10 cellular contexts compared by ENCODE assay signal in genomic region chr2:86224645-86225355, GRCh38. TPM values are rescaled to one million over a fixed set of nuclear protein-coding genes. Genes with fewer than 3 reads are reported as not detected.
DNase-seq lines count a peak whose midpoint lies in the region; ATAC-seq, FAIRE-seq and TF ChIP-seq lines count a peak whose summit lies in the region.
"Had no signal": no experiment of that assay in that cellular context is flagged by ENCODE, and none has a peak within 500 bp of the region (broad histone marks: within the 10 kb centered on the region; RNA-seq: fewer than 3 reads in every experiment).

No MANE protein-coding gene starts in this region.

- intact Hi-C loops in HepG2 (cut with micrococcal nuclease; ENCODE audit: unreplicated experiment), result no loop called here
- intact Hi-C loops in right lobe of liver (cut with DNase I), result loop anchor here in 1 of 2 donors (5.0 kb wide), 1 partner anchor 143 kb away; no protein-coding TSS in a partner anchor
- intact Hi-C loops in dorsolateral prefrontal cortex (cut with DNase I), result loop anchor here (2.0 to 10.0 kb wide), 3 partner anchors 26 to 140 kb away; partner anchors contain the start of gene MRPL35 (in 1 of the 2)
- intact Hi-C loops in aorta (cut with DNase I), result loop anchor here (5.0 to 10.0 kb wide), 2 partner anchors 73 to 340 kb away; partner anchors contain the start of gene CHMP3 (in 1 of the 2)

- in situ Hi-C loops in HepG2 (cut with HindIII; ENCODE audit: extremely low pct_ligation_motif_present, low pct_unique_long_range_greater_than_20kb), result loop anchor here (5.0 kb wide), 1 partner anchor 148 kb away; no protein-coding TSS in a partner anchor

- POLR2A ChIA-PET in HepG2 (lab: Yijun Ruan, JAX), result no interaction called here

- no peak for FAIRE-seq in HepG2 (lab: Jason Lieb, UNC)

- H3K4me3 ChIP-seq in HepG2 (replicated peaks in 1 of 3; ENCODE audit: insufficient read depth in 1 of 3, low read depth in 2 of 3, low read length in 3 of 3), result no peak overlapping the region
- H3K4me3 ChIP-seq in right lobe of liver, result no peak overlapping the region
- H3K4me3 ChIP-seq in dorsolateral prefrontal cortex, result peak overlapping the region in 19 of 59 donors; percentile 1 to 39 (median 19)
- no peak overlapping the region for H3K4me3 ChIP-seq in neural cell (ENCODE audit: low read length)
- H3K4me3 ChIP-seq in aorta (ENCODE audit: low read length in 2 of 2), result no peak overlapping the region

- H3K36me3 ChIP-seq in HepG2 (replicated peaks in 1 of 2; ENCODE audit: control insufficient read depth in 1 of 2, insufficient read depth in 2 of 2, low read length in 2 of 2) (no peaks in the 10 kb centered on the region), right lobe of liver (no peaks in the 10 kb centered on the region), neural cell (ENCODE audit: insufficient read depth, low read length) (peaks cover 6% of the 10 kb centered on the region), aorta (ENCODE audit: control insufficient read depth in 1 of 2, insufficient read depth in 2 of 2, low read length in 1 of 2) (no peaks in the 10 kb centered on the region)

- H3K27me3 ChIP-seq in HepG2 (ENCODE audit: control insufficient read depth in 1 of 2, insufficient read depth in 2 of 2, low read length in 2 of 2), result peaks cover 4 to 20% of the 10 kb centered on the region in 2 experiments; a peak in 2 of 5 replicates
- H3K27me3 ChIP-seq in right lobe of liver, result no peaks in the 10 kb centered on the region
- no peaks in the 10 kb centered on the region for H3K27me3 ChIP-seq in dorsolateral prefrontal cortex
- no peaks in the 10 kb centered on the region for H3K27me3 ChIP-seq in neural cell (ENCODE audit: insufficient read depth, low read depth, low read length)
- H3K27me3 ChIP-seq in aorta (ENCODE audit: control insufficient read depth in 1 of 2, insufficient read depth in 2 of 2, low read length in 1 of 2), result no peaks in the 10 kb centered on the region

- H3K9me2 ChIP-seq in neural cell (ENCODE audit: insufficient read depth, low read length), result no peaks in the 10 kb centered on the region

- TF ChIP-seq CTCF in HepG2 (CRISPR knock-in tag; IDR thresholded peaks at IDR 0.05) (peak; percentile 13; the same call in 1 of the 2 replicates), right lobe of liver (IDR thresholded peaks at IDR 0.05) (no peak), dorsolateral prefrontal cortex (IDR thresholded peaks at IDR 0.05 in 54 of 56, conservative IDR thresholded peaks at IDR 0.05 in 2 of 56; ENCODE audit: low read depth in 1 of 56, partially characterized antibody in 56 of 56) (peak in 2 of 56 donors; percentile 12 to 18), neural cell (IDR thresholded peaks at IDR 0.05; ENCODE audit: poor library complexity, severe bottlenecking) (no peak)

- DNase-seq in HepG2 (ENCODE audit: low spot score) (no peak), right lobe of liver (no peak), dorsolateral prefrontal cortex (peak in 1 of 10 donors; percentile 41), aorta (peak in 1 of 2 donors; percentile 80), SHP77 treated with DMSO at 0.1 percent for 48 hours (lab: John Stamatoyannopoulos, UW) (no peak), DMS79 (lab: John Stamatoyannopoulos, UW) (no peak), T1000 (lab: John Stamatoyannopoulos, UW) (no peak)
- DNase-seq: HFFc6, NCI-H748 treated with DMSO at 0.1 percent for 48 hours had no signal

- H3K79me2 ChIP-seq in HepG2 (ENCODE audit: insufficient read depth, low read length) (no peaks in the 10 kb centered on the region), neural cell (replicated peaks; ENCODE audit: insufficient read depth, low read length) (no peaks in the 10 kb centered on the region)

- no peak for ATAC-seq in HepG2
- no peak for ATAC-seq in right lobe of liver
- ATAC-seq in aorta (ENCODE audit: low FRiP score), result no peak

- TF ChIP-seq EP300 in HepG2 (IDR thresholded peaks at IDR 0.05; ENCODE audit: low read depth in 2 of 2, low read length in 2 of 2), result no peak
- no peak for TF ChIP-seq EP300 in HepG2 (CRISPR knock-in tag; IDR thresholded peaks at IDR 0.05; ENCODE audit: borderline replicate concordance)
- no peak for TF ChIP-seq EP300 in neural cell (conservative IDR thresholded peaks at IDR 0.05; ENCODE audit: poor library complexity, severe bottlenecking)

- CTCF ChIA-PET in HepG2 (lab: Yijun Ruan, JAX; ENCODE audit: low intra/inter-chr PET ratio, low total read pairs), result no interaction called here

- peaks cover 7% of the 10 kb centered on the region for H3F3A ChIP-seq in neural cell (ENCODE audit: insufficient read depth, low read length, poor library complexity, severe bottlenecking)

- H2AFZ ChIP-seq in HepG2 (ENCODE audit: low read length) (no peak overlapping the region), neural cell (ENCODE audit: low read depth, low read length) (no peak overlapping the region)

- H3K9me3 ChIP-seq in HepG2 (ENCODE audit: low read length) (no peaks in the 10 kb centered on the region), right lobe of liver (no peaks in the 10 kb centered on the region), neural cell (ENCODE audit: low read length) (no peaks in the 10 kb centered on the region), aorta (ENCODE audit: control insufficient read depth, low read length) (no peaks in the 10 kb centered on the region)

- H3K4me2 ChIP-seq in HepG2 (ENCODE audit: low read depth, low read length), result no peak overlapping the region
- H3K4me2 ChIP-seq in neural cell (ENCODE audit: low read length), result no peak overlapping the region

- TF ChIP-seq POLR2A in HepG2 (IDR thresholded peaks at IDR 0.05; ENCODE audit: insufficient read depth in 1 of 2, low read depth in 2 of 2, low read length in 2 of 2) (no peak), right lobe of liver (IDR thresholded peaks at IDR 0.05) (no peak)

- H3K9ac ChIP-seq in HepG2 (ENCODE audit: insufficient read depth, low read depth, low read length) (no peak overlapping the region), neural cell (ENCODE audit: low read length) (peak overlapping the region; percentile 51)

- 45% methylated on average over 6 of the region's 9 CpGs for WGBS in HepG2 (ENCODE audit: low lambda C conversion rate)
- WGBS in right lobe of liver (ENCODE audit: insufficient coverage, low coverage, low lambda C conversion rate, missing lambda C conversion rate), result 100% methylated on average over 2 of the region's 9 CpGs
- WGBS in aorta, 2 donors, result 54 to 58% methylated on average over 9 of the region's 9 CpGs

- no peak for TF ChIP-seq RAD21 in HepG2 (CRISPR knock-in tag; IDR thresholded peaks at IDR 0.05)
- no peak for TF ChIP-seq RAD21 in neural cell (conservative IDR thresholded peaks at IDR 0.05)

- no TSS peak for BruUV-seq in HepG2 (replicated peaks; lab: Mats Ljungman, UMichigan)

- H3K4me1 ChIP-seq in HepG2 (ENCODE audit: insufficient read depth, low read length) (peaks cover 30% of the 10 kb centered on the region), right lobe of liver (no peaks in the 10 kb centered on the region), aorta (ENCODE audit: control insufficient read depth in 1 of 2, insufficient read depth in 2 of 2, low read length in 2 of 2) (peaks cover 1 to 3% of the 10 kb centered on the region in 2 donors)

- H4K20me1 ChIP-seq in HepG2 (ENCODE audit: insufficient read depth, low read length) (no peaks in the 10 kb centered on the region), neural cell (ENCODE audit: insufficient read depth) (no peaks in the 10 kb centered on the region)

- H3K27ac ChIP-seq in HepG2 (ENCODE audit: extremely low read length, insufficient read depth, low read length) (no peak overlapping the region), right lobe of liver (peak overlapping the region in 1 of 3 donors; percentile 10), dorsolateral prefrontal cortex (peak overlapping the region in 57 of 59 donors; percentile 65 to 95 (median 85)), neural cell (ENCODE audit: low read length) (peak overlapping the region; percentile 73), aorta (ENCODE audit: low read depth in 1 of 2, low read length in 2 of 2) (peak overlapping the region; percentile 93 to 95)

RNA-seq across cellular contexts. Expression of gene MRPL35, which starts 25.5 kb away (rescaled TPM):
- 97.1 and 152 TPM in 2 replicates for total RNA-seq in HepG2 (2016; rRNA removed; fragmentation: Illumina TruSeq; extraction: Trizol)
- 25.4 and 27.6 TPM in 2 replicates for total RNA-seq in HepG2 (2016; cell fraction: cytosol; rRNA removed; fragmentation: Illumina TruSeq; extraction: Trizol; ENCODE audit: low read depth)
- 97.8 and 161 TPM in 2 replicates for total RNA-seq in HepG2 (2016; cell fraction: insoluble cytoplasmic fraction; rRNA removed; fragmentation: Illumina TruSeq; extraction: Trizol)
- 21.6 and 28.9 TPM in 2 replicates for total RNA-seq in HepG2 (2016; cell fraction: membrane; rRNA removed; fragmentation: Illumina TruSeq; extraction: Trizol)
- total RNA-seq in HepG2 (2016; cell fraction: nucleus; rRNA removed; fragmentation: Illumina TruSeq; extraction: Trizol), result 35.9 and 40.2 TPM in 2 replicates
- 80.5 and 86.1 TPM in 2 replicates for polyA plus RNA-seq in HepG2 (2011; rRNA removed)
- 62.3 and 68.7 TPM in 2 replicates for polyA plus RNA-seq in HepG2 (2011; cell fraction: cytosol; rRNA removed)
- 40.2 and 46.3 TPM in 2 replicates for polyA plus RNA-seq in HepG2 (2011; cell fraction: nucleus; rRNA removed)
- polyA plus RNA-seq in HepG2 (2012), result 31.5 and 48.9 TPM in 2 replicates
- polyA plus RNA-seq in HepG2 (2016; cell fraction: cytosol; fragmentation: Illumina TruSeq; extraction: Trizol; ENCODE audit: low read depth), result 21.8 and 23.1 TPM in 2 replicates
- 148 and 150 TPM in 2 replicates for polyA plus RNA-seq in HepG2 (2016; cell fraction: insoluble cytoplasmic fraction; fragmentation: Illumina TruSeq; extraction: Trizol; ENCODE audit: low read depth)
- polyA plus RNA-seq in HepG2 (2016; cell fraction: membrane; fragmentation: Illumina TruSeq; extraction: Trizol; ENCODE audit: low read depth), result 17.2 and 19.6 TPM in 2 replicates
- 55.3 and 64.5 TPM in 2 replicates for polyA plus RNA-seq in HepG2 (2016; cell fraction: nucleus; fragmentation: Illumina TruSeq; extraction: Trizol; ENCODE audit: insufficient read depth, low read depth)
- polyA minus RNA-seq in HepG2 (2011; rRNA and poly(A)+ RNA removed; ENCODE audit: low replicate concordance), result 143 and 152 TPM in 2 replicates
- polyA minus RNA-seq in HepG2 (2011; cell fraction: cytosol; rRNA and poly(A)+ RNA removed), result 21.9 and 30.4 TPM in 2 replicates
- polyA minus RNA-seq in HepG2 (2011; cell fraction: nucleus; rRNA and poly(A)+ RNA removed), result 27.9 and 35.1 TPM in 2 replicates
- 10 to 100 TPM; 21.1 to 42.2 (median 24.1) TPM for total RNA-seq in right lobe of liver
- total RNA-seq in dorsolateral prefrontal cortex, result 10 to 100 TPM; 30.4 to 72.1 (median 52.3) TPM
- polyA plus RNA-seq in neural cell, result 51.1 and 51.5 TPM in 2 replicates
- polyA minus RNA-seq in neural cell, result 42.3 and 47.5 TPM in 2 replicates
- total RNA-seq in aorta, result 10 to 100 TPM; 21.2 to 22.4 TPM
- 10 to 100 TPM; 12.6 to 39.2 TPM for polyA plus RNA-seq in aorta

RNA-seq across cellular contexts. Expression of gene IMMT, which starts 29.5 kb away (rescaled TPM):
- 119 and 174 TPM in 2 replicates for total RNA-seq in HepG2 (2016; rRNA removed; fragmentation: Illumina TruSeq; extraction: Trizol)
- total RNA-seq in HepG2 (2016; cell fraction: cytosol; rRNA removed; fragmentation: Illumina TruSeq; extraction: Trizol; ENCODE audit: low read depth), result 15.3 and 18.4 TPM in 2 replicates
- 120 and 173 TPM in 2 replicates for total RNA-seq in HepG2 (2016; cell fraction: insoluble cytoplasmic fraction; rRNA removed; fragmentation: Illumina TruSeq; extraction: Trizol)
- total RNA-seq in HepG2 (2016; cell fraction: membrane; rRNA removed; fragmentation: Illumina TruSeq; extraction: Trizol), result 33.8 and 38.5 TPM in 2 replicates
- 77.7 and 86.2 TPM in 2 replicates for total RNA-seq in HepG2 (2016; cell fraction: nucleus; rRNA removed; fragmentation: Illumina TruSeq; extraction: Trizol)
- 52.3 and 63.5 TPM in 2 replicates for polyA plus RNA-seq in HepG2 (2011; rRNA removed)
- polyA plus RNA-seq in HepG2 (2011; cell fraction: cytosol; rRNA removed), result 44.9 and 51.8 TPM in 2 replicates
- polyA plus RNA-seq in HepG2 (2011; cell fraction: nucleus; rRNA removed), result 33.6 and 36.1 TPM in 2 replicates
- 82.6 and 99.8 TPM in 2 replicates for polyA plus RNA-seq in HepG2 (2012)
- 12.7 and 14.4 TPM in 2 replicates for polyA plus RNA-seq in HepG2 (2016; cell fraction: cytosol; fragmentation: Illumina TruSeq; extraction: Trizol; ENCODE audit: low read depth)
- polyA plus RNA-seq in HepG2 (2016; cell fraction: insoluble cytoplasmic fraction; fragmentation: Illumina TruSeq; extraction: Trizol; ENCODE audit: low read depth), result 192 and 195 TPM in 2 replicates
- 23.3 and 29.6 TPM in 2 replicates for polyA plus RNA-seq in HepG2 (2016; cell fraction: membrane; fragmentation: Illumina TruSeq; extraction: Trizol; ENCODE audit: low read depth)
- polyA plus RNA-seq in HepG2 (2016; cell fraction: nucleus; fragmentation: Illumina TruSeq; extraction: Trizol; ENCODE audit: insufficient read depth, low read depth), result 110 TPM in 2 replicates
- 58.1 and 76.7 TPM in 2 replicates for polyA minus RNA-seq in HepG2 (2011; rRNA and poly(A)+ RNA removed; ENCODE audit: low replicate concordance)
- polyA minus RNA-seq in HepG2 (2011; cell fraction: cytosol; rRNA and poly(A)+ RNA removed), result 66.1 and 82.3 TPM in 2 replicates
- 88.0 and 90.4 TPM in 2 replicates for polyA minus RNA-seq in HepG2 (2011; cell fraction: nucleus; rRNA and poly(A)+ RNA removed)
- total RNA-seq in right lobe of liver, result 10 to 100 TPM; 48.9 to 56.9 (median 52.5) TPM
- total RNA-seq in dorsolateral prefrontal cortex, result 100 to 1,000 TPM in 3 of 120 experiments, 10 to 100 TPM in 117; 46.6 to 117 (median 78.3) TPM
- 44.9 and 45.9 TPM in 2 replicates for polyA plus RNA-seq in neural cell
- 81.6 and 85.9 TPM in 2 replicates for polyA minus RNA-seq in neural cell
- total RNA-seq in aorta, result 10 to 100 TPM; 68.4 to 81.2 TPM
- polyA plus RNA-seq in aorta, result 10 to 100 TPM; 34.7 to 47.3 TPM
